Comparison of ENCODE assay signal across 28 cellular contexts in the genomic region with DNA sequence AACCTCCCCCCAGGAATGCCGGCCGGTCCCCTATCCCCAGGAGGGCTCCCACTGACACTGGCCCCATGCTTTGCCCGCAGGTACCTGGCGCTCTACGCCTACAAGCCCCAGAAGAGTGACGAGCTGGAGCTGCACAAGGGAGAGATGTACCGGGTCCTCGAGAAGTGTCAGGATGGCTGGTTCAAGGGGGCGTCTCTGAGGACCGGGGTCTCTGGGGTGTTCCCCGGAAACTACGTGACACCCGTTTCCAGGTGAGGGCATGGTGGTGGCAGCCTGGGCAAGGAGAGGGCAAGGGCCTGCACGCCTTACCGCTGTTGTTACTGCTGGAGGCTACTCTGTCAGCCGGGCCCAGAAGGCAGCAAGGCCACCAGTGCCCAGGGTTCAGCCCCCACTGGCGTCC.
"Had no signal": no experiment of that assay in that cellular context is flagged by ENCODE, and none has a peak within 500 bp of the region (broad histone marks: within the 10 kb centered on the region; RNA-seq: fewer than 3 reads in every experiment).

No MANE protein-coding gene starts in this region.

- H3K27me3 Mint-ChIP-seq: activated CD8-positive, alpha-beta memory T cell treated with anti-CD3 and anti-CD28 coated beads, Interleukin-2, amount 10 ng/mL, durations not matched to agents 7 days and 5 days; activated naive CD4-positive, alpha-beta T cell treated with anti-CD3 and anti-CD28 coated beads, Interleukin-2, amount 50 U/mL, for 24 hours; activated T-cell treated with anti-CD3 and anti-CD28 coated beads, Interleukin-2, amount 50 U/mL, for 24 hours had no signal

- H3K4me1 Mint-ChIP-seq: activated naive CD4-positive, alpha-beta T cell treated with anti-CD3 and anti-CD28 coated beads, Interleukin-2, amount 50 U/mL, for 24 hours; WTC11 had no signal

- H3K4me3 ChIP-seq: cardiac muscle cell, SJCRH30 had no signal

- H3K9me3 Mint-ChIP-seq: activated naive CD4-positive, alpha-beta T cell treated with anti-CD3 and anti-CD28 coated beads, Interleukin-2, amount 50 U/mL, for 24 hours; activated T-cell treated with anti-CD3 and anti-CD28 coated beads, Interleukin-2, amount 50 U/mL, for 24 hours; activated T-helper 1 cell treated with anti-CD3 and anti-CD28 coated beads, Interleukin-12 subunit alpha, Interleukin-12 subunit beta, Interleukin-2, Interleukin-4 antibody, amounts not matched to agents 30 ng/mL and 10 ng/mL and 1 ng/mL, durations not matched to agents 14 hours and 24 hours and 36 hours; T-helper 2 cell treated with Interferon-gamma antibody and Interleukin-4, amounts not matched to agents 5 μg/mL and 100 μg/mL, for 36 hours; WTC11 had no signal

- H3K27ac ChIP-seq: brain microvascular endothelial cell, cardiac muscle cell, SJCRH30 had no signal

- H3K27me3 ChIP-seq: brain microvascular endothelial cell, cardiac muscle cell, SJCRH30 had no signal

- H3K27ac Mint-ChIP-seq: activated CD8-positive, alpha-beta memory T cell treated with anti-CD3 and anti-CD28 coated beads, Interleukin-2, amount 10 ng/mL, durations not matched to agents 7 days and 5 days; activated naive CD4-positive, alpha-beta T cell treated with anti-CD3 and anti-CD28 coated beads, Interleukin-2, amount 50 U/mL, for 24 hours; activated T-cell treated with anti-CD3 and anti-CD28 coated beads, Interleukin-2, amount 50 U/mL, for 24 hours; activated T-helper 1 cell treated with anti-CD3 and anti-CD28 coated beads, Interleukin-12 subunit alpha, Interleukin-12 subunit beta, Interleukin-2, Interleukin-4 antibody, amounts not matched to agents 30 ng/mL and 10 ng/mL and 1 ng/mL, durations not matched to agents 14 hours and 24 hours and 36 hours; T-helper 2 cell treated with Interferon-gamma antibody and Interleukin-4, amounts not matched to agents 5 μg/mL and 100 μg/mL, for 36 hours; WTC11 had no signal

- H3K36me3 Mint-ChIP-seq: activated CD8-positive, alpha-beta memory T cell treated with anti-CD3 and anti-CD28 coated beads, Interleukin-2, amount 10 ng/mL, durations not matched to agents 7 days and 5 days; WTC11 had no signal

- DNase-seq: activated CD4-positive, alpha-beta T cell treated with anti-CD3 and anti-CD28 coated beads for 48 hours; activated CD4-positive, alpha-beta T cell treated with anti-CD3 and anti-CD28 coated beads, Interleukin-2, amount 50 U/mL, for 4 hours; activated CD4-positive, CD25-positive, alpha-beta regulatory T cell treated with anti-CD3 and anti-CD28 coated beads, Interleukin-2, amount 50 U/mL, for 72 hours; activated CD8-positive, alpha-beta memory T cell treated with anti-CD3 and anti-CD28 coated beads, Interleukin-2, amount 10 ng/mL, durations not matched to agents 7 days and 5 days; activated effector memory CD4-positive, alpha-beta T cell treated with Interleukin-2 at 50 U/mL for 16 hours; activated naive CD4-positive, alpha-beta T cell; activated T-cell treated with anti-CD3 and anti-CD28 coated beads, Interleukin-2, amount 50 U/mL, for 24 hours; amygdala; brain microvascular endothelial cell; MM.1S; NCI-H1105; NCI-H1436; NCI-H1694 treated with DMSO at 0.1 percent for 48 hours; NCI-H2029 treated with DMSO at 0.1 percent for 48 hours; NCI-H510A treated with DMSO at 0.1 percent for 48 hours; NCI-H69; NK-92 treated with Interleukin-12 subunit alpha and Interleukin-12 subunit beta, amount 100 ng/mL, for 24 hours; OCI-M1; Right ventricle myocardium superior; RPMI8226; SJCRH30; SK-N-SH had no signal

- H3K4me3 Mint-ChIP-seq: activated CD8-positive, alpha-beta memory T cell treated with anti-CD3 and anti-CD28 coated beads, Interleukin-2, amount 10 ng/mL, durations not matched to agents 7 days and 5 days; activated naive CD4-positive, alpha-beta T cell treated with anti-CD3 and anti-CD28 coated beads, Interleukin-2, amount 50 U/mL, for 24 hours; activated T-cell treated with anti-CD3 and anti-CD28 coated beads, Interleukin-2, amount 50 U/mL, for 24 hours; activated T-helper 1 cell treated with anti-CD3 and anti-CD28 coated beads, Interleukin-12 subunit alpha, Interleukin-12 subunit beta, Interleukin-2, Interleukin-4 antibody, amounts not matched to agents 30 ng/mL and 10 ng/mL and 1 ng/mL, durations not matched to agents 14 hours and 24 hours and 36 hours; T-helper 2 cell treated with Interferon-gamma antibody and Interleukin-4, amounts not matched to agents 5 μg/mL and 100 μg/mL, for 36 hours; WTC11 had no signal

- H3K9me3 ChIP-seq: SJCRH30, SK-N-SH had no signal

- H3K9ac ChIP-seq: SK-N-SH had no signal

- H3K36me3 ChIP-seq: brain microvascular endothelial cell, cardiac muscle cell, SJCRH30 had no signal

- H3K4me2 ChIP-seq: SK-N-SH had no signal

- ATAC-seq: activated CD8-positive, alpha-beta memory T cell treated with anti-CD3 and anti-CD28 coated beads, Interleukin-2, amount 10 ng/mL, durations not matched to agents 7 days and 5 days; Panc1; WTC11 had no signal
